ENCODE assay signal across 23 cellular contexts in genomic region chr18:44503854-44504253, GRCh38.
"Had no signal": no experiment of that assay in that cellular context is flagged by ENCODE, and none has a peak within 500 bp of the region (broad histone marks: within the 10 kb centered on the region; RNA-seq: fewer than 3 reads in every experiment).

No MANE protein-coding gene starts in this region.

- DNase-seq: dorsolateral prefrontal cortex; effector CD4-positive, alpha-beta T cell; gastrocnemius medialis; head of caudate nucleus; kidney glomerular epithelial cell; left ventricle myocardium superior; lower lobe of right lung; naive thymus-derived CD8-positive, alpha-beta T cell; right lobe of liver; stimulated activated CD4-positive, alpha-beta T cell treated with anti-CD3 and anti-CD28 coated beads, Interleukin-12 subunit alpha, Interleukin-12 subunit beta, amount 100 ng/mL, for 4 hours; stimulated activated CD4-positive, alpha-beta T cell treated with anti-CD3 and anti-CD28 coated beads, Interleukin-1b, Interleukin-23, amount 100 ng/mL, for 48 hours; stimulated activated CD4-positive, alpha-beta T cell treated with anti-CD3 and anti-CD28 coated beads, Interleukin-4, amount 100 ng/mL, for 1 hour; stimulated activated naive CD8-positive, alpha-beta T cell treated with anti-CD3 and anti-CD28 coated beads, Interleukin-15, Interleukin-2, amounts not matched to agents 100 U/mL and 50 U/mL, for 24 hours; substantia nigra; testis; tibial artery had no signal

- H3K27ac Mint-ChIP-seq: naive thymus-derived CD8-positive, alpha-beta T cell; progenitor cell of endocrine pancreas; stimulated activated effector memory CD8-positive, alpha-beta T cell treated with anti-CD3 and anti-CD28 coated beads, Interleukin-12 subunit alpha, Interleukin-12 subunit beta, amount 100 ng/mL, for 72 hours; type B pancreatic cell had no signal

- H3K9me3 Mint-ChIP-seq: neural crest cell; stimulated activated effector memory CD8-positive, alpha-beta T cell treated with anti-CD3 and anti-CD28 coated beads, Interleukin-12 subunit alpha, Interleukin-12 subunit beta, amount 100 ng/mL, for 72 hours; type B pancreatic cell had no signal

- H3K36me3 Mint-ChIP-seq: naive thymus-derived CD8-positive, alpha-beta T cell; stimulated activated effector memory CD8-positive, alpha-beta T cell treated with anti-CD3 and anti-CD28 coated beads, Interleukin-12 subunit alpha, Interleukin-12 subunit beta, amount 100 ng/mL, for 72 hours; type B pancreatic cell had no signal

- ATAC-seq: gastrocnemius medialis; left ventricle myocardium superior; lower lobe of right lung; naive thymus-derived CD8-positive, alpha-beta T cell; right lobe of liver; stimulated activated effector memory CD8-positive, alpha-beta T cell treated with anti-CD3 and anti-CD28 coated beads, Interleukin-12 subunit alpha, Interleukin-12 subunit beta, amount 100 ng/mL, for 72 hours; stimulated activated naive CD8-positive, alpha-beta T cell treated with anti-CD3 and anti-CD28 coated beads, Interleukin-15, Interleukin-2, amounts not matched to agents 100 U/mL and 50 U/mL, for 24 hours had no signal

- H3K27me3 Mint-ChIP-seq: naive thymus-derived CD8-positive, alpha-beta T cell; progenitor cell of endocrine pancreas had no signal

- H3K27ac ChIP-seq: dorsolateral prefrontal cortex, gastrocnemius medialis, lower lobe of right lung, neutrophil, parathyroid adenoma, right lobe of liver, testis, tibial artery had no signal

- H3K4me1 Mint-ChIP-seq: neural crest cell had no signal

- H3K36me3 ChIP-seq: gastrocnemius medialis, lower lobe of right lung, neutrophil, right lobe of liver, tibial artery had no signal

- H3K4me3 ChIP-seq: dorsolateral prefrontal cortex, gastrocnemius medialis, lower lobe of right lung, right lobe of liver, smooth muscle cell, testis, tibial artery had no signal

- H3K4me3 Mint-ChIP-seq: naive thymus-derived CD8-positive, alpha-beta T cell; neural crest cell; stimulated activated effector memory CD8-positive, alpha-beta T cell treated with anti-CD3 and anti-CD28 coated beads, Interleukin-12 subunit alpha, Interleukin-12 subunit beta, amount 100 ng/mL, for 72 hours; type B pancreatic cell had no signal

- H3K27me3 ChIP-seq: gastrocnemius medialis, neutrophil, right lobe of liver, testis, tibial artery had no signal
